ENCODE assay signal across 1 cellular context in genomic region chr1:28983509-28984310, GRCh38.
TF ChIP-seq lines count a peak whose summit lies in the region.

No MANE protein-coding gene starts in this region.

TF ChIP-seq in HepG2, 621 proteins besides CTCF, POLR2A, EP300 and RAD21 (continued from another document and continues in another):
- TF ChIP-seq ZNF83 (CRISPR knock-in tag; IDR thresholded peaks at IDR 0.05; ENCODE audit: borderline replicate concordance) (no peak), ARID3A (IDR thresholded peaks at IDR 0.05; ENCODE audit: low read depth, low read length) (no peak), ZNF33B (CRISPR knock-in tag; IDR thresholded peaks at IDR 0.05) (no peak), ZNF703 (CRISPR knock-in tag; IDR thresholded peaks at IDR 0.05; ENCODE audit: borderline replicate concordance) (no peak), ZMYM4 (CRISPR knock-in tag; IDR thresholded peaks at IDR 0.05) (peak; percentile 36; the same call in 1 of the 2 replicates), THAP9 (CRISPR knock-in tag; IDR thresholded peaks at IDR 0.05; ENCODE audit: borderline replicate concordance) (no peak), GZF1 (CRISPR knock-in tag; IDR thresholded peaks at IDR 0.05) (no peak), PRDM15 (CRISPR knock-in tag; IDR thresholded peaks at IDR 0.05) (no peak), IKZF5 (CRISPR knock-in tag; IDR thresholded peaks at IDR 0.05) (no peak), RARA (CRISPR knock-in tag; IDR thresholded peaks at IDR 0.05) (no peak), ZNF761 (CRISPR knock-in tag; conservative IDR thresholded peaks at IDR 0.05) (no peak), ZNF687 (CRISPR knock-in tag; IDR thresholded peaks at IDR 0.05) (peak; percentile 85), GLMP (CRISPR knock-in tag; IDR thresholded peaks at IDR 0.05; ENCODE audit: borderline replicate concordance) (no peak), ZNF792 (CRISPR knock-in tag; IDR thresholded peaks at IDR 0.05) (no peak), ZNF609 (CRISPR knock-in tag; IDR thresholded peaks at IDR 0.05; ENCODE audit: borderline replicate concordance) (no peak), KMT2B (CRISPR knock-in tag; IDR thresholded peaks at IDR 0.05) (peak; percentile 49; the same call in 1 of the 2 replicates), ZNF18 (CRISPR knock-in tag; IDR thresholded peaks at IDR 0.05; ENCODE audit: insufficient replicate concordance) (peak; percentile 96), HNRNPL (IDR thresholded peaks at IDR 0.05; ENCODE audit: low read depth, low read length) (peak; percentile 68; the same call in 1 of the 2 replicates), GLI4 (CRISPR knock-in tag; IDR thresholded peaks at IDR 0.05; ENCODE audit: borderline replicate concordance) (no peak), FOXP4 (CRISPR knock-in tag; IDR thresholded peaks at IDR 0.05) (0 out of 2 replicates have a peak, but pooled peaks have one; percentile 20), ELF4 (CRISPR knock-in tag; IDR thresholded peaks at IDR 0.05; ENCODE audit: borderline replicate concordance) (no peak), ZNF230 (CRISPR knock-in tag; IDR thresholded peaks at IDR 0.05) (no peak), ZNF879 (CRISPR knock-in tag; IDR thresholded peaks at IDR 0.05) (no peak), MIER2 (CRISPR knock-in tag; IDR thresholded peaks at IDR 0.05) (no peak; the same call in 1 of the 2 replicates), ZNF3 (CRISPR knock-in tag; IDR thresholded peaks at IDR 0.05) (0 out of 2 replicates have a peak, but pooled peaks have one; percentile 45), ZFP36 (IDR thresholded peaks at IDR 0.05; ENCODE audit: borderline replicate concordance, low read depth, low read length, partially characterized antibody) (no peak)
